Comparison of ENCODE assay signal across 1 cellular context in genomic region chr1:225437710-225438437, GRCh38.
TF ChIP-seq lines count a peak whose summit lies in the region.

No MANE protein-coding gene starts in this region.

TF ChIP-seq in K562, 482 proteins besides CTCF, POLR2A, EP300 and RAD21 (continued from another document and continues in another):
- no peak for TF ChIP-seq REST (CRISPR knock-in tag; IDR thresholded peaks at IDR 0.05; ENCODE audit: low read depth)
- TF ChIP-seq CREM (IDR thresholded peaks at IDR 0.05; ENCODE audit: low read depth): no peak
- no peak for TF ChIP-seq ZNF197 (CRISPR knock-in tag; IDR thresholded peaks at IDR 0.05; ENCODE audit: low read depth)
- TF ChIP-seq POLR2AphosphoS2 (IDR thresholded peaks at IDR 0.05; ENCODE audit: low read length): no peak
- TF ChIP-seq HNRNPH1 (optimal IDR thresholded peaks at IDR 0.05; ENCODE audit: low read depth, low read length): no peak
- no peak for TF ChIP-seq ZNF780A (CRISPR knock-in tag; IDR thresholded peaks at IDR 0.05)
- TF ChIP-seq GTF2A2 (tag; IDR thresholded peaks at IDR 0.05): no peak
- TF ChIP-seq FOXJ2 (tag; IDR thresholded peaks at IDR 0.05): no peak
- no peak for TF ChIP-seq ZNF764 (CRISPR knock-in tag; IDR thresholded peaks at IDR 0.05; ENCODE audit: low read depth)
- no peak for TF ChIP-seq FOXA3 (CRISPR knock-in tag; conservative IDR thresholded peaks at IDR 0.05 in 1 of 2, IDR thresholded peaks at IDR 0.05 in 1 of 2)
- TF ChIP-seq MEF2A (IDR thresholded peaks at IDR 0.05; ENCODE audit: control insufficient read depth, low read depth, low read length): no peak
- no peak for TF ChIP-seq ZNF184 (CRISPR knock-in tag; IDR thresholded peaks at IDR 0.05)
- TF ChIP-seq EWSR1 (IDR thresholded peaks at IDR 0.05; ENCODE audit: borderline replicate concordance, low read depth, partially characterized antibody): no peak
- no peak for TF ChIP-seq USF1 (CRISPR knock-in tag; IDR thresholded peaks at IDR 0.05)
- TF ChIP-seq ZNF316 (IDR thresholded peaks at IDR 0.05): no peak
- no peak for TF ChIP-seq TEAD4 (IDR thresholded peaks at IDR 0.05; ENCODE audit: low read length)
- TF ChIP-seq TEAD4 (CRISPR knock-in tag; IDR thresholded peaks at IDR 0.05; ENCODE audit: borderline replicate concordance): no peak
- TF ChIP-seq SRSF9 (IDR thresholded peaks at IDR 0.05; ENCODE audit: borderline replicate concordance, low read depth, low read length): no peak
- peak; percentile 59 for TF ChIP-seq CTCFL (IDR thresholded peaks at IDR 0.05; ENCODE audit: borderline replicate concordance, insufficient read depth, low read depth, low read length, poor library complexity, severe bottlenecking)
- no peak for TF ChIP-seq THAP12 (CRISPR knock-in tag; IDR thresholded peaks at IDR 0.05)
- no peak for TF ChIP-seq LARP7 (IDR thresholded peaks at IDR 0.05)
- no peak for TF ChIP-seq ZNF408 (CRISPR knock-in tag; IDR thresholded peaks at IDR 0.05; ENCODE audit: low read depth)
- no peak for TF ChIP-seq ZNF175 (CRISPR knock-in tag; IDR thresholded peaks at IDR 0.05; ENCODE audit: low read depth)
- no peak for TF ChIP-seq E4F1 (CRISPR knock-in tag; IDR thresholded peaks at IDR 0.05; ENCODE audit: borderline replicate concordance)
- TF ChIP-seq ZNF592 (IDR thresholded peaks at IDR 0.05): 0 out of 2 replicates have a peak, but pooled peaks have one; percentile 16
- TF ChIP-seq DIDO1 (tag; IDR thresholded peaks at IDR 0.05; ENCODE audit: low read depth): no peak
- no peak for TF ChIP-seq YBX1 (IDR thresholded peaks at IDR 0.05)
- no peak for TF ChIP-seq BRD9 (IDR thresholded peaks at IDR 0.05; ENCODE audit: low read depth, partially characterized antibody)
- no peak for TF ChIP-seq RAD51 (IDR thresholded peaks at IDR 0.05; ENCODE audit: borderline replicate concordance, low read depth)
- TF ChIP-seq TCF15 (CRISPR knock-in tag; IDR thresholded peaks at IDR 0.05): no peak
- no peak for TF ChIP-seq HIVEP1 (CRISPR knock-in tag; IDR thresholded peaks at IDR 0.05)
- TF ChIP-seq SIN3A (IDR thresholded peaks at IDR 0.05; ENCODE audit: borderline replicate concordance in 2 of 2, control insufficient read depth in 1 of 2, low read depth in 2 of 2, low read length in 2 of 2): no peak
- peak; percentile 24; the same call in 1 of the 2 replicates for TF ChIP-seq ZNF24 (IDR thresholded peaks at IDR 0.05)
- no peak for TF ChIP-seq HOXB6 (CRISPR knock-in tag; IDR thresholded peaks at IDR 0.05; ENCODE audit: borderline replicate concordance)
- no peak for TF ChIP-seq ZKSCAN3 (CRISPR knock-in tag; IDR thresholded peaks at IDR 0.05)
- TF ChIP-seq TBP (optimal IDR thresholded peaks at IDR 0.05; ENCODE audit: low read depth, low read length): no peak
- no peak for TF ChIP-seq ARHGAP35 (IDR thresholded peaks at IDR 0.05; ENCODE audit: partially characterized antibody)
- TF ChIP-seq CHD2 (IDR thresholded peaks at IDR 0.05; ENCODE audit: low read depth, low read length): no peak
- no peak for TF ChIP-seq FIP1L1 (IDR thresholded peaks at IDR 0.05; ENCODE audit: low read depth, low read length, poor library complexity, severe bottlenecking)
- TF ChIP-seq BHLHE40 (IDR thresholded peaks at IDR 0.05; ENCODE audit: low read length): peak; percentile 45; the same call in 1 of the 2 replicates
- no peak for TF ChIP-seq HBP1 (CRISPR knock-in tag; IDR thresholded peaks at IDR 0.05)
- TF ChIP-seq MTF1 (CRISPR knock-in tag; IDR thresholded peaks at IDR 0.05; ENCODE audit: borderline replicate concordance): no peak
- TF ChIP-seq PTBP1 (IDR thresholded peaks at IDR 0.05; ENCODE audit: low read depth, low read length): no peak
- TF ChIP-seq ELK3 (CRISPR knock-in tag; IDR thresholded peaks at IDR 0.05): no peak
